In the genomic region with DNA sequence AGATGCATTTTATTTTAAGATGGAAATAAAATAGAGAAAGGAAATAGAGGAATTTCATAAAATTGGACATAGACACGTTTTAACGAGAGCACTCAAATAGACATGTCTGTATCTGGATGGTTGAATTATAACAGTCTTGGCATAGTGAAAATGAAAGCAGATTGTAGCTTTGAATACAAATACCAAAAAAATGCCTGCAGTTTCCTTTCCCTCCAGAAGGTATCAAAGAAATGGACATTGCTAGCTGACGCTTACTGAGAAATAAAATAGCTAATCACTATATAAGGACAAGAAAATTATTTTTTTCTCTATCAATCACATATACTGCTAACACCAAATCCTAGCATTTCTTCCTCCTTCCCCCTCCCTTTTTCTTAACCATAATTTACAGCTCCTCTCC, we compare ENCODE assay signal across 8 cellular contexts. TPM values are rescaled to one million over a fixed set of nuclear protein-coding genes. Genes with fewer than 3 reads are reported as not detected.
DNase-seq lines count a peak whose midpoint lies in the region; ATAC-seq and TF ChIP-seq lines count a peak whose summit lies in the region.

No MANE protein-coding gene starts in this region.

- H3K36me3 ChIP-seq in right atrium auricular region = no peaks in the 10 kb centered on the region

- peak overlapping the region; percentile 8 to 24 for H3K4me3 ChIP-seq in right atrium auricular region

- H3K4me1 ChIP-seq in right atrium auricular region = peaks cover 0 to 41% of the 10 kb centered on the region in 2 donors

- peak overlapping the region; percentile 7 to 24 for H3K27ac ChIP-seq in right atrium auricular region

- ATAC-seq in GM18502 (IDR thresholded peaks at IDR 0.05; ENCODE audit: poor library complexity, unreplicated experiment) = peak; percentile 90
- ATAC-seq in GM21786 (IDR thresholded peaks at IDR 0.05; ENCODE audit: unreplicated experiment) = peak; percentile 70

- no peak for TF ChIP-seq CTCF in right atrium auricular region (IDR thresholded peaks at IDR 0.05)

- H3K9me3 ChIP-seq in right atrium auricular region = no peaks in the 10 kb centered on the region

- no peaks in the 10 kb centered on the region for H3K27me3 ChIP-seq in right atrium auricular region

- DNase-seq in OCI-M1 (lab: John Stamatoyannopoulos, UW) (peak; percentile 86), right atrium auricular region (ENCODE audit: low spot score) (no peak), GDM1 (lab: John Stamatoyannopoulos, UW) (no peak), NCI-H1436 treated with DMSO at 0.1 percent for 48 hours (lab: John Stamatoyannopoulos, UW) (no peak), NCI-H1105 (lab: John Stamatoyannopoulos, UW) (no peak)
- DNase-seq in stimulated activated naive CD4-positive, alpha-beta T cell treated with Interleukin-2 at 50 U/mL for 16 hours (lab: John Stamatoyannopoulos, UW) = no peak

RNA-seq across cellular contexts. Expression of a gene that starts 11.4 kb away (rescaled TPM):
- total RNA-seq in right atrium auricular region = 100 to 1,000 TPM; 107 to 133 TPM
